ENCODE assay signal across 19 cellular contexts in the genomic region with DNA sequence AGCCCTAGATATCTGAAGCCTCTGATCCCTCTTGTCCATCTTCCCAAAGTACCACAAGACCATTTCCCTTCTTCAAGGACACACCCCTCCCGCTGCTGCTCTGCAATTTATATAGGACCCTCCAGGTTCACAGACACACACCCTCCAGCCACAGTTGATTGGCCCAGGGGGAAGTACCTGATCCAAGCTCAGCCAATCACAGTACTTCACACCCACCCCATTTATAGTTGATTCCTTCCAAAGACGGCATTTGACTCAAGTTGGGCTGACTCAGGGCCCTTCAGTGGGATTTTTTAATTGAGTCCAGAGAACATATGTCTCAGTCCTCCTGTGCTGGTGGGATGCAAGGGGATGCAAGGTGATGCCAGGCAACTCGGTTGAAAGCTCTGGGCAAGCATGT. TPM values are rescaled to one million over a fixed set of nuclear protein-coding genes. Genes with fewer than 3 reads are reported as not detected.
DNase-seq lines count a peak whose midpoint lies in the region; ATAC-seq and TF ChIP-seq lines count a peak whose summit lies in the region.
"Had no signal": no experiment of that assay in that cellular context is flagged by ENCODE, and none has a peak within 500 bp of the region (broad histone marks: within the 10 kb centered on the region; RNA-seq: fewer than 3 reads in every experiment).

No MANE protein-coding gene starts in this region.

- no peaks in the 10 kb centered on the region for H3K27me3 Mint-ChIP-seq in T-helper 17 cell
- peaks cover 42% of the 10 kb centered on the region for H3K27me3 Mint-ChIP-seq in osteocyte (ENCODE audit: unreplicated experiment)
- H3K27me3 Mint-ChIP-seq: CD4-positive, alpha-beta T cell had no signal

- H2BK20ac ChIP-seq in IMR-90 (ENCODE audit: low read depth, low read length): no peak overlapping the region

- no peak overlapping the region for H3K18ac ChIP-seq in IMR-90 (ENCODE audit: low read depth, low read length)

- H3K36me3 Mint-ChIP-seq in T-helper 17 cell (ENCODE audit: low read depth) (peaks cover under 1% of the 10 kb centered on the region), osteocyte (ENCODE audit: unreplicated experiment) (no peaks in the 10 kb centered on the region)

- BruUV-seq in IMR-90 (replicated peaks; lab: Mats Ljungman, UMichigan): no TSS peak

- H2BK120ac ChIP-seq in IMR-90 (ENCODE audit: low read depth, low read length): no peak overlapping the region

- H3K79me1 ChIP-seq in IMR-90 (ENCODE audit: low read depth in 1 of 2, low read length in 2 of 2): no peaks in the 10 kb centered on the region

- peak overlapping the region; percentile 39 for H3K27ac Mint-ChIP-seq in T-helper 17 cell
- no peak overlapping the region for H3K27ac Mint-ChIP-seq in osteocyte (ENCODE audit: unreplicated experiment)
- H3K27ac Mint-ChIP-seq: CD4-positive, alpha-beta T cell; HFFc6 had no signal

- no peak for ATAC-seq in IMR-90 (ENCODE audit: low read depth)
- ATAC-seq in T-helper 17 cell: no peak
- no peak for ATAC-seq in GM21360 (IDR thresholded peaks at IDR 0.05; ENCODE audit: unreplicated experiment)
- ATAC-seq: HCT116 had no signal

- H2BK15ac ChIP-seq in IMR-90 (ENCODE audit: low read depth, low read length): no peak overlapping the region

- peaks cover 4% of the 10 kb centered on the region for H3K4me1 Mint-ChIP-seq in T-helper 17 cell
- H3K4me1 Mint-ChIP-seq in osteocyte (ENCODE audit: unreplicated experiment): no peaks in the 10 kb centered on the region

- dilution Hi-C loops in IMR-90 (cut with HindIII; ENCODE audit: low sequenced_read_pairs, unreplicated experiment): no loop called here

- POLR2A ChIA-PET in IMR-90 (lab: Charles Lee; ENCODE audit: unreplicated experiment): no interaction called here

- no peak overlapping the region for H2AK5ac ChIP-seq in IMR-90 (ENCODE audit: low read depth, low read length)

- H3K56ac ChIP-seq in IMR-90 (ENCODE audit: extremely low read depth, insufficient read depth, low read length): no peak overlapping the region

- H3K14ac ChIP-seq in IMR-90 (replicated peaks; ENCODE audit: low read depth, low read length): no peak overlapping the region

- TF ChIP-seq RAD21 in IMR-90 (IDR thresholded peaks at IDR 0.05; ENCODE audit: low read length): no peak

- CTCF ChIA-PET in IMR-90 (lab: Yijun Ruan, JAX): no interaction called here

- H4K8ac ChIP-seq in IMR-90 (ENCODE audit: low read depth in 2 of 2, low read length in 2 of 2): no peak overlapping the region

- no CpG with 5 or more reads among the region's 3 CpGs for WGBS in IMR-90 (ENCODE audit: extremely low coverage in 2 of 2, insufficient read length in 1 of 2), 2 experiments
- 87% methylated on average over 3 of the region's 3 CpGs for WGBS in esophagus muscularis mucosa
- 95% methylated on average over 3 of the region's 3 CpGs for WGBS in tibial nerve, 2 donors

- H2AFZ ChIP-seq in IMR-90 (replicated peaks; ENCODE audit: low read length, poor library complexity): peak overlapping the region; percentile 29

- H4K5ac ChIP-seq in IMR-90 (ENCODE audit: low read depth, low read length): no peak overlapping the region

- DNase-seq in IMR-90: no peak
- DNase-seq in T-helper 17 cell: no peak
- DNase-seq in esophagus muscularis mucosa (ENCODE audit: extremely low spot score): peak; percentile 55
- DNase-seq in osteocyte (ENCODE audit: extremely low spot score, unreplicated experiment): peak; percentile 38
- no peak for DNase-seq in tibial nerve (ENCODE audit: low spot score in 2 of 2)
- DNase-seq in COLO829 (ENCODE audit: low spot score): no peak
- DNase-seq: AML-193; CD4-positive, alpha-beta T cell; DMS153; DMS79; GDM1; GOT3; H7; HFFc6 had no signal

- intact Hi-C loops in IMR-90 (cut with micrococcal nuclease) (no loop called here), esophagus muscularis mucosa (cut with DNase I) (no loop called here)

- H3K36me3 ChIP-seq in IMR-90 (ENCODE audit: control insufficient read depth, insufficient read depth, low read length): no peaks in the 10 kb centered on the region
- no peaks in the 10 kb centered on the region for H3K36me3 ChIP-seq in esophagus muscularis mucosa
- H3K36me3 ChIP-seq in tibial nerve: no peaks in the 10 kb centered on the region

- no peak overlapping the region for H2AK9ac ChIP-seq in IMR-90 (replicated peaks; ENCODE audit: low read depth, low read length, poor library complexity)

- H3K9me3 Mint-ChIP-seq in osteocyte (ENCODE audit: unreplicated experiment): no peaks in the 10 kb centered on the region
- H3K9me3 Mint-ChIP-seq: CD4-positive, alpha-beta T cell; HFFc6 had no signal

- H3K9me3 ChIP-seq in IMR-90 (ENCODE audit: control insufficient read depth, insufficient read depth, low read length): no peaks in the 10 kb centered on the region
- H3K9me3 ChIP-seq in T-helper 17 cell (ENCODE audit: control insufficient read depth, low read length, poor library complexity, severe bottlenecking): no peaks in the 10 kb centered on the region
- H3K9me3 ChIP-seq in esophagus muscularis mucosa: no peaks in the 10 kb centered on the region
- no peaks in the 10 kb centered on the region for H3K9me3 ChIP-seq in tibial nerve

- in situ Hi-C loops in IMR-90 (cut with MboI; ENCODE audit: low sequenced_read_pairs): no loop called here

- H3K4me1 ChIP-seq in IMR-90 (ENCODE audit: control insufficient read depth, insufficient read depth, low read length): no peaks in the 10 kb centered on the region
- peaks cover 0 to 12% (median 2%) of the 10 kb centered on the region in 4 donors for H3K4me1 ChIP-seq in esophagus muscularis mucosa
- H3K4me1 ChIP-seq in tibial nerve: no peaks in the 10 kb centered on the region

- TF ChIP-seq EP300 in esophagus muscularis mucosa (IDR thresholded peaks at IDR 0.05) (no peak), tibial nerve (IDR thresholded peaks at IDR 0.05) (no peak)

- no peak overlapping the region for H4K91ac ChIP-seq in IMR-90 (ENCODE audit: insufficient read depth, low read depth, low read length)

- no peak overlapping the region for H3K23ac ChIP-seq in IMR-90 (ENCODE audit: low read depth, low read length)

- no peak overlapping the region for H3K4me2 ChIP-seq in IMR-90 (ENCODE audit: low read depth, low read length)

- H3K4me3 ChIP-seq in IMR-90 (ENCODE audit: insufficient read depth, low read depth, low read length): no peak overlapping the region
- H3K4me3 ChIP-seq in esophagus muscularis mucosa: no peak overlapping the region
- no peak overlapping the region for H3K4me3 ChIP-seq in tibial nerve

- peaks cover 13% of the 10 kb centered on the region for H3K27me3 ChIP-seq in IMR-90 (ENCODE audit: control insufficient read depth, insufficient read depth, low read length)
- H3K27me3 ChIP-seq in esophagus muscularis mucosa: no peaks in the 10 kb centered on the region
- H3K27me3 ChIP-seq in tibial nerve: no peaks in the 10 kb centered on the region

- no peak for TF ChIP-seq POLR2A in IMR-90 (IDR thresholded peaks at IDR 0.05; ENCODE audit: low read depth, low read length)
- TF ChIP-seq POLR2A in esophagus muscularis mucosa (IDR thresholded peaks at IDR 0.05; ENCODE audit: low read depth): no peak
- no peak for TF ChIP-seq POLR2A in tibial nerve (IDR thresholded peaks at IDR 0.05)

- no peaks in the 10 kb centered on the region for H4K20me1 ChIP-seq in IMR-90 (ENCODE audit: insufficient read depth, low read length)

- H3K27ac ChIP-seq in IMR-90 (ENCODE audit: insufficient read depth, low read length) (no peak overlapping the region), esophagus muscularis mucosa (replicated peaks in 1 of 4) (no peak overlapping the region), tibial nerve (no peak overlapping the region)
- H3K27ac ChIP-seq: C4-2B, HL-60 had no signal

- H3K9me1 ChIP-seq in IMR-90 (ENCODE audit: insufficient read depth, low read length): no peaks in the 10 kb centered on the region

- H3K4me3 Mint-ChIP-seq in T-helper 17 cell: no peak overlapping the region
- H3K4me3 Mint-ChIP-seq in osteocyte (ENCODE audit: unreplicated experiment): no peak overlapping the region
- H3K4me3 Mint-ChIP-seq: CD4-positive, alpha-beta T cell; HFFc6 had no signal

- no peak overlapping the region for H3K4ac ChIP-seq in IMR-90 (ENCODE audit: low read depth, low read length)

- no peak overlapping the region for H3K9ac ChIP-seq in IMR-90 (ENCODE audit: low read depth, low read length)

- TF ChIP-seq CTCF in IMR-90 (conservative IDR thresholded peaks at IDR 0.05; ENCODE audit: low read depth, low read length): no peak
- TF ChIP-seq CTCF in esophagus muscularis mucosa (IDR thresholded peaks at IDR 0.05): no peak
- TF ChIP-seq CTCF in osteocyte (IDR thresholded peaks at IDR 0.05): no peak
- TF ChIP-seq CTCF in tibial nerve (IDR thresholded peaks at IDR 0.05): no peak

- no peak overlapping the region for H2BK5ac ChIP-seq in IMR-90 (ENCODE audit: low read depth, low read length, poor library complexity, severe bottlenecking)

TF ChIP-seq in IMR-90, 13 proteins besides CTCF, POLR2A, EP300 and RAD21 (continues in another document):
- TF ChIP-seq MXI1 (IDR thresholded peaks at IDR 0.05; ENCODE audit: borderline replicate concordance, low read depth, low read length) (no peak), NFE2L2 (IDR thresholded peaks at IDR 0.05; ENCODE audit: low read depth, low read length) (no peak), CHD1 (IDR thresholded peaks at IDR 0.05; ENCODE audit: low read depth, low read length) (no peak), RFX5 (IDR thresholded peaks at IDR 0.05; ENCODE audit: low read depth, low read length) (no peak), CEBPB (IDR thresholded peaks at IDR 0.05; ENCODE audit: low read depth, low read length) (no peak), BHLHE40 (IDR thresholded peaks at IDR 0.05; ENCODE audit: low read depth, low read length) (no peak)
- TF ChIP-seq, protein P1, sequence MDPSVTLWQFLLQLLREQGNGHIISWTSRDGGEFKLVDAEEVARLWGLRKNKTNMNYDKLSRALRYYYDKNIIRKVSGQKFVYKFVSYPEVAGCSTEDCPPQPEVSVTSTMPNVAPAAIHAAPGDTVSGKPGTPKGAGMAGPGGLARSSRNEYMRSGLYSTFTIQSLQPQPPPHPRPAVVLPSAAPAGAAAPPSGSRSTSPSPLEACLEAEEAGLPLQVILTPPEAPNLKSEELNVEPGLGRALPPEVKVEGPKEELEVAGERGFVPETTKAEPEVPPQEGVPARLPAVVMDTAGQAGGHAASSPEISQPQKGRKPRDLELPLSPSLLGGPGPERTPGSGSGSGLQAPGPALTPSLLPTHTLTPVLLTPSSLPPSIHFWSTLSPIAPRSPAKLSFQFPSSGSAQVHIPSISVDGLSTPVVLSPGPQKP (IDR thresholded peaks at IDR 0.05; ENCODE audit: borderline replicate concordance, low read depth, low read length): no peak

RNA-seq across cellular contexts. Expression of gene GYPC, which starts 59.2 kb away (rescaled TPM):
- total RNA-seq in IMR-90 (2012; rRNA removed) (53.4 and 53.6 TPM in 2 replicates), T-helper 17 cell (10 to 100 TPM; 73.7 to 86.2 TPM), esophagus muscularis mucosa (100 to 1,000 TPM; 119 to 197 (median 167) TPM), osteocyte (110 and 114 TPM in 2 replicates), tibial nerve (10 to 100 TPM; 50.4 to 87.6 (median 67.8) TPM)
- 96.3 and 103 TPM in 2 replicates for polyA plus RNA-seq in IMR-90 (2012; rRNA removed)
- polyA plus RNA-seq in IMR-90 (2012; cell fraction: cytosol; rRNA removed): 65.7 and 153 TPM in 2 replicates
- 35.4 and 45.3 TPM in 2 replicates for polyA plus RNA-seq in IMR-90 (2012; cell fraction: nucleus; rRNA removed; ENCODE audit: low replicate concordance)
- total RNA-seq: HT1080 had no signal

Comparison
In these comparisons a context has a peak if more than half of its experiments do, and no peak if none do; other contexts are left out.
1. DNase-seq: peak in esophagus muscularis mucosa (single experiment) and osteocyte (single experiment); none in IMR-90 (single experiment), T-helper 17 cell (0 of 3), tibial nerve (0 of 2) and COLO829 (single experiment).